ENCODE assay signal across 25 cellular contexts in the genomic region with DNA sequence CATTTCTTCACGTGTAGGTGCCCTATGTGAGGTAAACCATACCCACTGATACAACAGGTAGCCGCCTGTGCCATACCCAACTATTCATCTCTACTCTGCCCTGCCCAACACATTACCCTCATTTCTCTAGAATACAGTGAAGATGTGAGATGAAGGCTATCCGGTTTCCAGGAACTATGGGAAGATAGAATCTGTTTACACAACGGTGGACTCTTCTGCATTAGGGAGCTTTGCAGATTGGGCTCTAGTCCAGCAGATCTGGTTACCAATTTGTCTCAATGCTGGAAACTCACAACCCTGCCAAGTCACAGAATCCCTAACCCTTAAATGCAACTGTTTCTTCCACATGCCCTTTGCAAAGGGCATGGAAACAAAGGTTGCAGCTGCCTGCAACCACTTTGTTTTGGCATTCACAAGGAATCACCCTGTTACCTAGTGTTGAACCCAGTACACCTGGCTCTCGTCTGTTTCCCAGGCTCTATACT. TPM values are rescaled to one million over a fixed set of nuclear protein-coding genes. Genes with fewer than 3 reads are reported as not detected.
DNase-seq lines count a peak whose midpoint lies in the region; ATAC-seq and TF ChIP-seq lines count a peak whose summit lies in the region.
"Had no signal": no experiment of that assay in that cellular context is flagged by ENCODE, and none has a peak within 500 bp of the region (broad histone marks: within the 10 kb centered on the region; RNA-seq: fewer than 3 reads in every experiment).

No MANE protein-coding gene starts in this region.

- no peak for ATAC-seq in psoas muscle
- no peak for ATAC-seq in GM18498 (IDR thresholded peaks at IDR 0.05; ENCODE audit: unreplicated experiment)
- ATAC-seq: HCT116 had no signal

- TF ChIP-seq CTCF in VCaP (conservative IDR thresholded peaks at IDR 0.05) (no peak), psoas muscle (IDR thresholded peaks at IDR 0.05) (no peak), CD14-positive monocyte (IDR thresholded peaks at IDR 0.05) (no peak)

- peaks cover 20% of the 10 kb centered on the region for H3K4me1 Mint-ChIP-seq in CD14-positive monocyte

- 36 to 43% (median 41%) methylated on average over 5 of the region's 5 CpGs for WGBS in psoas muscle, 3 donors

- DNase-seq in NCI-H2107 (lab: John Stamatoyannopoulos, UW): peak; percentile 3
- DNase-seq in psoas muscle: no peak
- no peak for DNase-seq in HCEC 1CT
- no peak for DNase-seq in CD14-positive monocyte (ENCODE audit: low spot score)
- DNase-seq: activated CD4-positive, alpha-beta T cell treated with anti-CD3 and anti-CD28 coated beads, Interleukin-2, amount 50 U/mL, for 1 hour; anterior cingulate cortex; CD8-positive, alpha-beta memory T cell; DMS79 treated with DMSO at 0.1 percent for 48 hours; kidney glomerular epithelial cell; NCI-H1048; NCI-H2227 treated with DMSO at 0.1 percent for 48 hours; NK-92 treated with Interleukin-12 subunit alpha and Interleukin-12 subunit beta, amount 100 ng/mL, for 24 hours; stimulated activated CD4-positive, alpha-beta T cell treated with anti-CD3 and anti-CD28 coated beads, Interleukin-4, amount 100 ng/mL, for 1 hour; stimulated activated naive CD4-positive, alpha-beta T cell; WERI-Rb-1 had no signal

- peaks cover 2 to 4% (median 2%) of the 10 kb centered on the region in 3 donors for H3K27me3 Mint-ChIP-seq in CD14-positive monocyte (ENCODE audit: low read depth in 3 of 3)

- no peaks in the 10 kb centered on the region for H3K36me3 ChIP-seq in psoas muscle (ENCODE audit: insufficient read depth in 1 of 2, low read depth in 1 of 2)
- H3K36me3 ChIP-seq: cardiac muscle cell, thoracic aorta, WERI-Rb-1 had no signal

- peak overlapping the region in 3 of 7 donors; percentile 15 to 27 (median 27) for H3K27ac Mint-ChIP-seq in CD14-positive monocyte
- H3K27ac Mint-ChIP-seq: activated naive CD4-positive, alpha-beta T cell treated with anti-CD3 and anti-CD28 coated beads, Interleukin-2, amount 50 U/mL, for 24 hours; CD8-positive, alpha-beta memory T cell; dendritic cell treated with granulocyte-macrophage colony-stimulating factor and Interleukin-4, amounts not matched to agents 40 ng/mL and 50 ng/mL, for 4 days had no signal

- peak overlapping the region; percentile 31 for H3K4me3 ChIP-seq in psoas muscle
- H3K4me3 ChIP-seq: cardiac muscle cell, smooth muscle cell, thoracic aorta had no signal

- H3K27ac ChIP-seq in VCaP (peak overlapping the region; percentile 67), psoas muscle (peak overlapping the region; percentile 98)
- H3K27ac ChIP-seq: cardiac muscle cell, KMS-11, thoracic aorta, WERI-Rb-1 had no signal

- TF ChIP-seq RAD21 in Ishikawa (IDR thresholded peaks at IDR 0.05; ENCODE audit: low read depth): no peak

- H3K36me3 Mint-ChIP-seq in CD14-positive monocyte: peaks cover 0 to 2% of the 10 kb centered on the region in 2 donors

- no peaks in the 10 kb centered on the region for H3K9me3 Mint-ChIP-seq in CD14-positive monocyte
- H3K9me3 Mint-ChIP-seq: activated naive CD4-positive, alpha-beta T cell treated with anti-CD3 and anti-CD28 coated beads, Interleukin-2, amount 50 U/mL, for 24 hours; CD8-positive, alpha-beta memory T cell; dendritic cell treated with granulocyte-macrophage colony-stimulating factor and Interleukin-4, amounts not matched to agents 40 ng/mL and 50 ng/mL, for 4 days had no signal

- no peak overlapping the region for H3K4me3 Mint-ChIP-seq in CD14-positive monocyte
- H3K4me3 Mint-ChIP-seq: activated naive CD4-positive, alpha-beta T cell treated with anti-CD3 and anti-CD28 coated beads, Interleukin-2, amount 50 U/mL, for 24 hours; CD8-positive, alpha-beta memory T cell; dendritic cell treated with granulocyte-macrophage colony-stimulating factor and Interleukin-4, amounts not matched to agents 40 ng/mL and 50 ng/mL, for 4 days had no signal

- peaks cover 70% of the 10 kb centered on the region for H3K4me1 ChIP-seq in psoas muscle

- no peaks in the 10 kb centered on the region for H3K9me3 ChIP-seq in psoas muscle
- H3K9me3 ChIP-seq: thoracic aorta had no signal

- no peaks in the 10 kb centered on the region for H3K27me3 ChIP-seq in psoas muscle (ENCODE audit: insufficient read depth in 3 of 3, low read length in 2 of 3)
- H3K27me3 ChIP-seq: cardiac muscle cell had no signal

- TF ChIP-seq EP300 in Ishikawa (IDR thresholded peaks at IDR 0.05; ENCODE audit: borderline replicate concordance): no peak

- intact Hi-C loops in psoas muscle (cut with DNase I): no loop called here
- intact Hi-C loops in CD14-positive monocyte (cut with micrococcal nuclease): no loop called here

TF ChIP-seq in Ishikawa, 13 proteins besides CTCF, POLR2A, EP300 and RAD21:
- TF ChIP-seq YY1 (IDR thresholded peaks at IDR 0.05; ENCODE audit: low read depth) (no peak), NFIC (IDR thresholded peaks at IDR 0.05) (peak; percentile 22; the same call in 1 of the 2 replicates)

RNA-seq across cellular contexts. Expression of gene SLAIN2, which starts 6.4 kb away (rescaled TPM):
- total RNA-seq in psoas muscle: 100 to 1,000 TPM; 157 to 204 (median 191) TPM
- polyA plus RNA-seq in psoas muscle: 100 to 1,000 TPM in 1 of 3 donors, 10 to 100 TPM in 2; 69.5 to 203 (median 79.9) TPM
- polyA plus RNA-seq in CD14-positive monocyte: 10 to 100 TPM; 13.9 to 17.6 TPM
